ENCODE assay signal across 25 cellular contexts in the genomic region with DNA sequence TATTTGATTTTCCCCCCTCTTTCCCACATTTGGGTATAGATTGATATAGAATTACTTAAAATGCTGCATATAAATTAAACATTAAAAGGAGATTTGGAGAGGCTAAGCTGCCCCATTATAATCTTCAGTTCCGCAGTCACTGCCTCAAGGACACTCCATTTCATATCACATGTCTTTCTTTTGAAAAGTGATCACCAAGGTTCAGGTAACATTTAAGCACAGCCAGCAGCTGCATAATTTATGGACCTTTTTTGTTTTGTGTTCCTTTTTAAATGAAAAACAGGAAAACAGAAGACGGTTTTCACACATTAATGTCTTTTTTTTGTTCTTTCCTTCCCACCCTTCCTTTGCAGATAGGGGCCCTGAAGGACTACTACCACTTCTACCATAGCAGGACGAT.
"Had no signal": no experiment of that assay in that cellular context is flagged by ENCODE, and none has a peak within 500 bp of the region (broad histone marks: within the 10 kb centered on the region; RNA-seq: fewer than 3 reads in every experiment).

No MANE protein-coding gene starts in this region.

- H3K4me3 ChIP-seq: esophagus muscularis mucosa, gastroesophageal sphincter, heart left ventricle, hepatocyte, left lung, prostate gland, right atrium auricular region, smooth muscle cell, stomach, thyroid gland, vagina had no signal

- H3K27me3 ChIP-seq: esophagus muscularis mucosa, foreskin keratinocyte, gastroesophageal sphincter, heart left ventricle, hepatocyte, left lung, right atrium auricular region, stomach, thyroid gland, vagina had no signal

- DNase-seq: dermis blood vessel endothelial cell; effector memory CD4-positive, alpha-beta T cell; foreskin keratinocyte; heart left ventricle; kidney; left lung; mesenchymal stem cell; midbrain; naive thymus-derived CD4-positive, alpha-beta T cell; nucleus accumbens; stimulated activated CD4-positive, alpha-beta T cell treated with anti-CD3 and anti-CD28 coated beads, Interleukin-2, amount 100 ng/mL, for 24 hours; stimulated activated CD4-positive, alpha-beta T cell treated with anti-CD3 and anti-CD28 coated beads, Interleukin-4, amount 100 ng/mL, for 24 hours; stimulated activated naive CD4-positive, alpha-beta T cell treated with Interleukin-2 at 50 U/mL for 16 hours; stomach; thyroid gland; trophoblast cell had no signal

- H3K9me3 ChIP-seq: esophagus muscularis mucosa, gastroesophageal sphincter, heart left ventricle, left lung, prostate gland, right atrium auricular region, stomach, thyroid gland, vagina had no signal

- H3K36me3 ChIP-seq: left lung, prostate gland, right atrium auricular region, stomach, thyroid gland had no signal

- H3K4me1 ChIP-seq: prostate gland had no signal

- ATAC-seq: foreskin keratinocyte; gastroesophageal sphincter; heart left ventricle; left lung; naive thymus-derived CD4-positive, alpha-beta T cell; sciatic nerve; stimulated activated effector memory CD8-positive, alpha-beta T cell treated with anti-CD3 and anti-CD28 coated beads, Interleukin-12 subunit alpha, Interleukin-12 subunit beta, amount 100 ng/mL, for 72 hours had no signal

- H3K27ac ChIP-seq: esophagus muscularis mucosa, foreskin keratinocyte, gastroesophageal sphincter, heart left ventricle, prostate gland, right atrium auricular region, stomach, vagina had no signal
